Comparison of ENCODE assay signal across 1 cellular context in genomic region chr1:165857046-165857801, GRCh38.
TF ChIP-seq lines count a peak whose summit lies in the region.

No MANE protein-coding gene starts in this region.

TF ChIP-seq in HepG2, 621 proteins besides CTCF, POLR2A, EP300 and RAD21 (continued from another document and continues in another):
- TF ChIP-seq ZNF281 (CRISPR knock-in tag; IDR thresholded peaks at IDR 0.05; ENCODE audit: borderline replicate concordance) (no peak), ZNF552 (CRISPR knock-in tag; IDR thresholded peaks at IDR 0.05; ENCODE audit: borderline replicate concordance) (no peak), RFX3 (CRISPR knock-in tag; IDR thresholded peaks at IDR 0.05) (no peak), KMT2A (CRISPR knock-in tag; IDR thresholded peaks at IDR 0.05) (no peak), HNRNPH1 (optimal IDR thresholded peaks at IDR 0.05; ENCODE audit: low read depth, low read length) (no peak), ZNF337 (CRISPR knock-in tag; IDR thresholded peaks at IDR 0.05; ENCODE audit: borderline replicate concordance, low read depth) (no peak), YY1 (IDR thresholded peaks at IDR 0.05; ENCODE audit: insufficient read depth, insufficient replicate concordance, low read depth, low read length) (no peak), ZNF891 (CRISPR knock-in tag; IDR thresholded peaks at IDR 0.05) (no peak), CHD4 (IDR thresholded peaks at IDR 0.05; ENCODE audit: borderline replicate concordance, low read length) (no peak), HES4 (CRISPR knock-in tag; IDR thresholded peaks at IDR 0.05; ENCODE audit: borderline replicate concordance) (no peak), THAP9 (CRISPR knock-in tag; IDR thresholded peaks at IDR 0.05; ENCODE audit: borderline replicate concordance) (no peak), PAWR (CRISPR knock-in tag; IDR thresholded peaks at IDR 0.05; ENCODE audit: borderline replicate concordance) (no peak), SIX4 (CRISPR knock-in tag; IDR thresholded peaks at IDR 0.05) (no peak), ZSCAN29 (CRISPR knock-in tag; conservative IDR thresholded peaks at IDR 0.05) (no peak), GZF1 (CRISPR knock-in tag; IDR thresholded peaks at IDR 0.05) (no peak), GATAD2A (CRISPR knock-in tag; IDR thresholded peaks at IDR 0.05) (peak; percentile 56), PHF21A (CRISPR knock-in tag; IDR thresholded peaks at IDR 0.05) (peak; percentile 39; the same call in 1 of the 2 replicates), KDM5A (IDR thresholded peaks at IDR 0.05; ENCODE audit: borderline replicate concordance, low read length) (no peak), ZIK1 (CRISPR knock-in tag; IDR thresholded peaks at IDR 0.05; ENCODE audit: borderline replicate concordance, low read depth) (no peak), ZSCAN25 (CRISPR knock-in tag; IDR thresholded peaks at IDR 0.05) (no peak), E2F1 (CRISPR knock-in tag; IDR thresholded peaks at IDR 0.05) (no peak), FOXC1 (CRISPR knock-in tag; IDR thresholded peaks at IDR 0.05; ENCODE audit: borderline replicate concordance) (no peak), TMF1 (CRISPR knock-in tag; IDR thresholded peaks at IDR 0.05; ENCODE audit: low read depth) (no peak), ZNF703 (CRISPR knock-in tag; IDR thresholded peaks at IDR 0.05; ENCODE audit: borderline replicate concordance) (no peak), ZNF513 (CRISPR knock-in tag; conservative IDR thresholded peaks at IDR 0.05) (no peak), TRIM22 (IDR thresholded peaks at IDR 0.05) (no peak), SKI (IDR thresholded peaks at IDR 0.05; ENCODE audit: partially characterized antibody) (peak; percentile 12), ZNF251 (CRISPR knock-in tag; IDR thresholded peaks at IDR 0.05) (no peak), ZBTB33 (CRISPR knock-in tag; IDR thresholded peaks at IDR 0.05) (no peak), ZNF383 (CRISPR knock-in tag; IDR thresholded peaks at IDR 0.05; ENCODE audit: borderline replicate concordance) (no peak), TEAD3 (CRISPR knock-in tag; optimal IDR thresholded peaks at IDR 0.05; ENCODE audit: borderline replicate concordance) (no peak), ZSCAN30 (CRISPR knock-in tag; IDR thresholded peaks at IDR 0.05) (no peak), ATF5 (CRISPR knock-in tag; IDR thresholded peaks at IDR 0.05; ENCODE audit: low read depth) (no peak), SKIL (CRISPR knock-in tag; IDR thresholded peaks at IDR 0.05; ENCODE audit: borderline replicate concordance) (no peak), HNF1A (IDR thresholded peaks at IDR 0.05; ENCODE audit: low read depth) (0 out of 2 replicates have a peak, but pooled peaks have one; percentile 18), HNF1A (CRISPR knock-in tag; IDR thresholded peaks at IDR 0.05; ENCODE audit: borderline replicate concordance) (no peak), ZMYM2 (CRISPR knock-in tag; IDR thresholded peaks at IDR 0.05) (no peak), NR2F6 (IDR thresholded peaks at IDR 0.05) (no peak), NR2F6 (CRISPR knock-in tag; IDR thresholded peaks at IDR 0.05) (no peak), JUND (CRISPR knock-in tag; IDR thresholded peaks at IDR 0.05) (no peak), SUZ12 (IDR thresholded peaks at IDR 0.05; ENCODE audit: low read depth, low read length) (no peak), ZNF17 (CRISPR knock-in tag; IDR thresholded peaks at IDR 0.05) (no peak), MED8 (CRISPR knock-in tag; IDR thresholded peaks at IDR 0.05; ENCODE audit: insufficient replicate concordance) (no peak), MIER2 (CRISPR knock-in tag; IDR thresholded peaks at IDR 0.05) (no peak), KDM3A (CRISPR knock-in tag; IDR thresholded peaks at IDR 0.05; ENCODE audit: low read depth) (no peak), GATAD1 (CRISPR knock-in tag; IDR thresholded peaks at IDR 0.05) (no peak)
